10 cellular contexts compared by ENCODE assay signal in the genomic region with DNA sequence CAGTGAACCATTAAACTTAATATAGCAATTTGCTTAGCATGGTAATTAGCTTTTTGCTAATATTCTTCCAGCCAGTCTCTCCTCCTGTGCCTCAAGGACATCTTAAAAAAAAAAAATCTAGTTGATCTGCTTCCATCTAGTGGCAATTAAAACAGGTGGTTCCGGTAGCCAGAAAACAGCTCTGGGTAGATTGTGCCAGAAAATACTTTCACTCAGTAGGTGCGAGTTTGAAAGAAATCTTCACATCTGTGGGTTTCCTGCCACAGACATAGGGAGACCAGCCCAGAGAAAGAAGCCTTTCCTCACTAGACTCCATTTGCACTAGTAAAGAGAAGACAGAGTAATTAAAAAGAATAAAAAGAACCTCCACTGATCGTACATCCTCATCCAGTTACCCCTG. TPM values are rescaled to one million over a fixed set of nuclear protein-coding genes. Genes with fewer than 3 reads are reported as not detected.
A peak's percentile ranks its signal among the peaks of the same experiment; 100 is the strongest.
DNase-seq lines count a peak whose midpoint lies in the region; ATAC-seq lines count a peak whose summit lies in the region.
"Had no signal": no experiment of that assay in that cellular context is flagged by ENCODE, and none has a peak within 500 bp of the region (broad histone marks: within the 10 kb centered on the region; RNA-seq: fewer than 3 reads in every experiment).

No MANE protein-coding gene starts in this region.

- DNase-seq in activated gamma-delta T cell treated with Interleukin-2 at 50 U/mL for 16 hours, result peak; percentile 45
- no peak for DNase-seq in activated gamma-delta T cell (lab: John Stamatoyannopoulos, UW)
- peak; percentile 33 for DNase-seq in T-helper 22 cell (ENCODE audit: low read depth)
- no peak for DNase-seq in stimulated activated effector memory CD8-positive, alpha-beta T cell treated with anti-CD3 and anti-CD28 coated beads, Interleukin-12 subunit alpha, Interleukin-12 subunit beta, amount 100 ng/mL, for 72 hours (ENCODE audit: low spot score in 2 of 2)
- DNase-seq in left colon, result no peak
- no peak for DNase-seq in superior temporal gyrus (ENCODE audit: extremely low spot score)
- no peak for DNase-seq in hypothalamus (lab: John Stamatoyannopoulos, UW)
- DNase-seq: NCI-H510A had no signal

- no peaks in the 10 kb centered on the region for H3K9me3 Mint-ChIP-seq in stimulated activated effector memory CD8-positive, alpha-beta T cell treated with anti-CD3 and anti-CD28 coated beads, Interleukin-12 subunit alpha, Interleukin-12 subunit beta, amount 100 ng/mL, for 72 hours
- H3K9me3 Mint-ChIP-seq: nephron had no signal

- peak; percentile 37 for ATAC-seq in HG03064 (IDR thresholded peaks at IDR 0.05; ENCODE audit: low read depth, unreplicated experiment)
- peak; percentile 35 for ATAC-seq in stimulated activated effector memory CD8-positive, alpha-beta T cell treated with anti-CD3 and anti-CD28 coated beads, Interleukin-12 subunit alpha, Interleukin-12 subunit beta, amount 100 ng/mL, for 72 hours
- no peak for ATAC-seq in left colon

- peak overlapping the region; percentile 11 for H3K4me3 Mint-ChIP-seq in stimulated activated effector memory CD8-positive, alpha-beta T cell treated with anti-CD3 and anti-CD28 coated beads, Interleukin-12 subunit alpha, Interleukin-12 subunit beta, amount 100 ng/mL, for 72 hours
- H3K4me3 Mint-ChIP-seq: nephron had no signal

- peak overlapping the region; percentile 32 for H3K27ac Mint-ChIP-seq in stimulated activated effector memory CD8-positive, alpha-beta T cell treated with anti-CD3 and anti-CD28 coated beads, Interleukin-12 subunit alpha, Interleukin-12 subunit beta, amount 100 ng/mL, for 72 hours
- H3K27ac Mint-ChIP-seq: nephron had no signal

- peaks cover 86% of the 10 kb centered on the region for H3K4me1 Mint-ChIP-seq in stimulated activated effector memory CD8-positive, alpha-beta T cell treated with anti-CD3 and anti-CD28 coated beads, Interleukin-12 subunit alpha, Interleukin-12 subunit beta, amount 100 ng/mL, for 72 hours
- H3K4me1 Mint-ChIP-seq: nephron had no signal

- intact Hi-C loops in left colon (cut with DNase I, micrococcal nuclease), result no loop called here

- no peaks in the 10 kb centered on the region for H3K36me3 Mint-ChIP-seq in stimulated activated effector memory CD8-positive, alpha-beta T cell treated with anti-CD3 and anti-CD28 coated beads, Interleukin-12 subunit alpha, Interleukin-12 subunit beta, amount 100 ng/mL, for 72 hours

RNA-seq across cellular contexts. Expression of gene SELL, which starts 17.1 kb away (rescaled TPM):
- 1 to 10 TPM in 1 of 2 donors, under 1 TPM in 1; 0.64 to 1.7 TPM for total RNA-seq in left colon

RNA-seq across cellular contexts. Expression of gene SELE, which starts 39.6 kb away (rescaled TPM):
- under 1 TPM; 0.21 to 0.61 TPM for total RNA-seq in left colon

Comparison
In these comparisons a context has a peak if more than half of its experiments do, and no peak if none do; other contexts are left out.
1. DNase-seq: peak in activated gamma-delta T cell treated with Interleukin-2 at 50 U/mL for 16 hours (single experiment) and T-helper 22 cell (single experiment); none in activated gamma-delta T cell (single experiment), stimulated activated effector memory CD8-positive, alpha-beta T cell treated with anti-CD3 and anti-CD28 coated beads, Interleukin-12 subunit alpha, Interleukin-12 subunit beta, amount 100 ng/mL, for 72 hours (0 of 2), left colon (0 of 2), superior temporal gyrus (single experiment) and hypothalamus (0 of 51).